In the genomic region with DNA sequence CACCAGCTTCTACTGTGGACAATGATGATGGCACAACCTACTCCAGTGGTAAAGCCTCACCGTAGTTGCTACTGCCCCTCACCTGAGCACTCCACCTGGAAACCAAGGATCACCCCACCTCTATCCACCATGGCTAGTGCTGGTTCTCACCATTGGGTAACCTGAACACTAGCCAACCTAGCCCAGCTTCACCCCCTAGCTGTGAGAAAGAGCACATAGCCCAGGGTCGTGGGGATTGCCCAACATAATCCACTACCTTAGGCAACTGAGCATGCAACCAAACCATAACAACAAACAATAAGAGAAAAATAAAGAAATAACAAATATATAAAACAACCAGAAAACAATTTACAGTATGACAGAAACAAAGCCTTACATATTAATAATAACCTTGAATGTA, we compare ENCODE assay signal across 1 cellular context.
TF ChIP-seq lines count a peak whose summit lies in the region.

No MANE protein-coding gene starts in this region.

TF ChIP-seq in WTC11, 78 proteins besides CTCF, POLR2A, EP300 and RAD21 (continued from another document):
- TF ChIP-seq, protein P1, sequence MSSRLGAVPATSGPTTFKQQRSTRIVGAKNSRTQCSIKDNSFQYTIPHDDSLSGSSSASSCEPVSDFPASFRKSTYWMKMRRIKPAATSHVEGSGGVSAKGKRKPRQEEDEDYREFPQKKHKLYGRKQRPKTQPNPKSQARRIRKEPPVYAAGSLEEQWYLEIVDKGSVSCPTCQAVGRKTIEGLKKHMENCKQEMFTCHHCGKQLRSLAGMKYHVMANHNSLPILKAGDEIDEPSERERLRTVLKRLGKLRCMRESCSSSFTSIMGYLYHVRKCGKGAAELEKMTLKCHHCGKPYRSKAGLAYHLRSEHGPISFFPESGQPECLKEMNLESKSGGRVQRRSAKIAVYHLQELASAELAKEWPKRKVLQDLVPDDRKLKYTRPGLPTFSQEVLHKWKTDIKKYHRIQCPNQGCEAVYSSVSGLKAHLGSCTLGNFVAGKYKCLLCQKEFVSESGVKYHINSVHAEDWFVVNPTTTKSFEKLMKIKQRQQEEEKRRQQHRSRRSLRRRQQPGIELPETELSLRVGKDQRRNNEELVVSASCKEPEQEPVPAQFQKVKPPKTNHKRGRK (CRISPR knock-in tag; IDR thresholded peaks at IDR 0.05; ENCODE audit: borderline replicate concordance), result no peak
- TF ChIP-seq EMX1 (CRISPR knock-in tag; IDR thresholded peaks at IDR 0.05) (no peak), CREB1 (CRISPR knock-in tag; IDR thresholded peaks at IDR 0.05) (no peak), NR3C1 (CRISPR knock-in tag; conservative IDR thresholded peaks at IDR 0.05; ENCODE audit: low read depth) (no peak)
- TF ChIP-seq, protein P2, sequence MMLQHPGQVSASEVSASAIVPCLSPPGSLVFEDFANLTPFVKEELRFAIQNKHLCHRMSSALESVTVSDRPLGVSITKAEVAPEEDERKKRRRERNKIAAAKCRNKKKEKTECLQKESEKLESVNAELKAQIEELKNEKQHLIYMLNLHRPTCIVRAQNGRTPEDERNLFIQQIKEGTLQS (CRISPR knock-in tag; conservative IDR thresholded peaks at IDR 0.05), result no peak
- TF ChIP-seq, protein P3, sequence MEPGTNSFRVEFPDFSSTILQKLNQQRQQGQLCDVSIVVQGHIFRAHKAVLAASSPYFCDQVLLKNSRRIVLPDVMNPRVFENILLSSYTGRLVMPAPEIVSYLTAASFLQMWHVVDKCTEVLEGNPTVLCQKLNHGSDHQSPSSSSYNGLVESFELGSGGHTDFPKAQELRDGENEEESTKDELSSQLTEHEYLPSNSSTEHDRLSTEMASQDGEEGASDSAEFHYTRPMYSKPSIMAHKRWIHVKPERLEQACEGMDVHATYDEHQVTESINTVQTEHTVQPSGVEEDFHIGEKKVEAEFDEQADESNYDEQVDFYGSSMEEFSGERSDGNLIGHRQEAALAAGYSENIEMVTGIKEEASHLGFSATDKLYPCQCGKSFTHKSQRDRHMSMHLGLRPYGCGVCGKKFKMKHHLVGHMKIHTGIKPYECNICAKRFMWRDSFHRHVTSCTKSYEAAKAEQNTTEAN (CRISPR knock-in tag; IDR thresholded peaks at IDR 0.05), result no peak
- TF ChIP-seq, protein P4, sequence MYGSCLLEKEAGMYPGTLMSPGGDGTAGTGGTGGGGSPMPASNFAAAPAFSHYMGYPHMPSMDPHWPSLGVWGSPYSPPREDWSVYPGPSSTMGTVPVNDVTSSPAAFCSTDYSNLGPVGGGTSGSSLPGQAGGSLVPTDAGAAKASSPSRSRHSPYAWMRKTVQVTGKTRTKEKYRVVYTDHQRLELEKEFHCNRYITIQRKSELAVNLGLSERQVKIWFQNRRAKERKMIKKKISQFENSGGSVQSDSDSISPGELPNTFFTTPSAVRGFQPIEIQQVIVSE (CRISPR knock-in tag; IDR thresholded peaks at IDR 0.05; ENCODE audit: borderline replicate concordance), result no peak
TF ChIP-seq in WTC11: peak in this region for 0.
